In genomic region chrX:140440891-140441290, GRCh38 we compare ENCODE assay signal across 22 cellular contexts.
DNase-seq lines count a peak whose midpoint lies in the region; ATAC-seq and TF ChIP-seq lines count a peak whose summit lies in the region.
"Had no signal": no experiment of that assay in that cellular context is flagged by ENCODE, and none has a peak within 500 bp of the region (broad histone marks: within the 10 kb centered on the region; RNA-seq: fewer than 3 reads in every experiment).

No MANE protein-coding gene starts in this region.

- H3K36me3 Mint-ChIP-seq in neural crest cell (ENCODE audit: low read depth): no peaks in the 10 kb centered on the region

- no peaks in the 10 kb centered on the region for H3K27me3 Mint-ChIP-seq in neural crest cell (ENCODE audit: low read depth)
- H3K27me3 Mint-ChIP-seq: activated CD4-positive, alpha-beta T cell treated with anti-CD3 and anti-CD28 coated beads, Interleukin-2, amount 10 ng/mL, durations not matched to agents 24 days and 14 days; stimulated activated naive CD8-positive, alpha-beta T cell treated with anti-CD3 and anti-CD28 coated beads, Interleukin-15, amount 100 ng/mL, for 72 hours had no signal

- H3K27ac ChIP-seq in fibroblast of lung (ENCODE audit: insufficient read depth, low read length): no peak overlapping the region
- H3K27ac ChIP-seq: BLaER1, esophagus muscularis mucosa, RWPE1, upper lobe of left lung had no signal

- no peaks in the 10 kb centered on the region for H4K20me1 ChIP-seq in fibroblast of lung (ENCODE audit: control insufficient read depth, extremely low read depth, insufficient read depth, low read length)
- H4K20me1 ChIP-seq: BLaER1 had no signal

- peak overlapping the region; percentile 72 for H3K27ac Mint-ChIP-seq in neural crest cell (ENCODE audit: unreplicated experiment)
- H3K27ac Mint-ChIP-seq: activated CD4-positive, alpha-beta T cell treated with anti-CD3 and anti-CD28 coated beads, Interleukin-2, amount 10 ng/mL, durations not matched to agents 24 days and 14 days; HFFc6; stimulated activated naive CD8-positive, alpha-beta T cell treated with anti-CD3 and anti-CD28 coated beads, Interleukin-15, amount 100 ng/mL, for 72 hours had no signal

- H3K4me3 Mint-ChIP-seq in neural crest cell: peak overlapping the region; percentile 45
- H3K4me3 Mint-ChIP-seq: activated CD4-positive, alpha-beta T cell treated with anti-CD3 and anti-CD28 coated beads, Interleukin-2, amount 10 ng/mL, durations not matched to agents 24 days and 14 days; HFFc6; stimulated activated naive CD8-positive, alpha-beta T cell treated with anti-CD3 and anti-CD28 coated beads, Interleukin-15, amount 100 ng/mL, for 72 hours had no signal

- H3K4me1 Mint-ChIP-seq in neural crest cell: peaks cover 34% of the 10 kb centered on the region
- H3K4me1 Mint-ChIP-seq: activated CD4-positive, alpha-beta T cell treated with anti-CD3 and anti-CD28 coated beads, Interleukin-2, amount 10 ng/mL, durations not matched to agents 24 days and 14 days; stimulated activated naive CD8-positive, alpha-beta T cell treated with anti-CD3 and anti-CD28 coated beads, Interleukin-15, amount 100 ng/mL, for 72 hours had no signal

- peak; percentile 26 for DNase-seq in AG10803 (ENCODE audit: low read depth)
- peak; percentile 39 for DNase-seq in MG63
- peak; percentile 21 to 44 for DNase-seq in fibroblast of lung (ENCODE audit: low read depth in 2 of 2)
- DNase-seq in neural crest cell (ENCODE audit: low read depth, low spot score): peak; percentile 37
- no peak for DNase-seq in stimulated activated CD4-positive, alpha-beta T cell treated with anti-CD3 and anti-CD28 coated beads, Interleukin-12 subunit alpha, Interleukin-12 subunit beta, amount 100 ng/mL, for 4 hours
- DNase-seq in Kasumi-1 (lab: John Stamatoyannopoulos, UW): no peak
- no peak for DNase-seq in NCI-H2107 (lab: John Stamatoyannopoulos, UW)
- DNase-seq: activated CD4-positive, alpha-beta T cell treated with anti-CD3 and anti-CD28 coated beads, Interleukin-2, amount 10 ng/mL, durations not matched to agents 24 days and 14 days; activated effector memory CD4-positive, alpha-beta T cell treated with Interleukin-2 at 50 U/mL for 16 hours; amniotic stem cell; central memory CD4-positive, alpha-beta T cell; GF-D8; HFFc6; NCI-H2029; NCI-H446; stimulated activated naive CD8-positive, alpha-beta T cell treated with anti-CD3 and anti-CD28 coated beads, Interleukin-15, amount 100 ng/mL, for 72 hours; upper lobe of left lung had no signal

- H3K4me3 ChIP-seq in AG10803 (ENCODE audit: low read length) (no peak overlapping the region), MG63 (no peak overlapping the region), fibroblast of lung (replicated peaks in 1 of 4; ENCODE audit: control extremely low read depth in 1 of 4, insufficient read depth in 1 of 4, low read depth in 3 of 4, low read length in 4 of 4) (no peak overlapping the region)
- H3K4me3 ChIP-seq: BLaER1, esophagus muscularis mucosa, K562, upper lobe of left lung had no signal

- H3K9me3 Mint-ChIP-seq in neural crest cell: no peaks in the 10 kb centered on the region
- H3K9me3 Mint-ChIP-seq: activated CD4-positive, alpha-beta T cell treated with anti-CD3 and anti-CD28 coated beads, Interleukin-2, amount 10 ng/mL, durations not matched to agents 24 days and 14 days; stimulated activated naive CD8-positive, alpha-beta T cell treated with anti-CD3 and anti-CD28 coated beads, Interleukin-15, amount 100 ng/mL, for 72 hours had no signal

- H3K36me3 ChIP-seq in MG63 (no peaks in the 10 kb centered on the region), fibroblast of lung (ENCODE audit: control insufficient read depth, insufficient read depth, low read length) (no peaks in the 10 kb centered on the region)
- H3K36me3 ChIP-seq: BLaER1, esophagus muscularis mucosa, upper lobe of left lung had no signal

- no peak overlapping the region for H3K4me2 ChIP-seq in fibroblast of lung (ENCODE audit: extremely low read depth, insufficient read depth, low read length)

- no peak overlapping the region for H2AFZ ChIP-seq in fibroblast of lung (ENCODE audit: low read length)

- no peak for ATAC-seq in HG02840 (IDR thresholded peaks at IDR 0.05; ENCODE audit: low FRiP score, unreplicated experiment)
- ATAC-seq: K562; stimulated activated naive CD8-positive, alpha-beta T cell treated with anti-CD3 and anti-CD28 coated beads, Interleukin-15, amount 100 ng/mL, for 72 hours had no signal

- no peaks in the 10 kb centered on the region for H3K27me3 ChIP-seq in MG63
- H3K27me3 ChIP-seq in fibroblast of lung (ENCODE audit: control insufficient read depth, insufficient read depth, low read length): no peaks in the 10 kb centered on the region
- H3K27me3 ChIP-seq: upper lobe of left lung had no signal

- H3K4me1 ChIP-seq in fibroblast of lung (ENCODE audit: control insufficient read depth, extremely low read depth, insufficient read depth, low read length): no peaks in the 10 kb centered on the region
- H3K4me1 ChIP-seq: BLaER1 had no signal

- no peaks in the 10 kb centered on the region for H3K9me3 ChIP-seq in MG63
- H3K9me3 ChIP-seq in fibroblast of lung (ENCODE audit: control insufficient read depth, insufficient read depth, low read depth, low read length): no peaks in the 10 kb centered on the region
- H3K9me3 ChIP-seq: BLaER1, esophagus muscularis mucosa, upper lobe of left lung had no signal

- H3K79me2 ChIP-seq in fibroblast of lung (ENCODE audit: control insufficient read depth, insufficient read depth, low read length): no peaks in the 10 kb centered on the region

- TF ChIP-seq CTCF in AG10803 (conservative IDR thresholded peaks at IDR 0.05; ENCODE audit: low read length) (no peak), fibroblast of lung (conservative IDR thresholded peaks at IDR 0.05 in 1 of 2, IDR thresholded peaks at IDR 0.05 in 1 of 2; ENCODE audit: low read depth in 1 of 2, low read length in 2 of 2) (no peak), neural crest cell (conservative IDR thresholded peaks at IDR 0.05) (no peak)

- H3K9ac ChIP-seq in fibroblast of lung (ENCODE audit: insufficient read depth, low read length): no peak overlapping the region
- H3K9ac ChIP-seq: BLaER1 had no signal

Comparison
In these comparisons a context has a peak if more than half of its experiments do, and no peak if none do; other contexts are left out.
1. DNase-seq: peak in AG10803 (single experiment), MG63 (single experiment), fibroblast of lung (2 of 2) and neural crest cell (single experiment); none in stimulated activated CD4-positive, alpha-beta T cell treated with anti-CD3 and anti-CD28 coated beads, Interleukin-12 subunit alpha, Interleukin-12 subunit beta, amount 100 ng/mL, for 4 hours (single experiment), Kasumi-1 (0 of 2) and NCI-H2107 (single experiment).